Comparison of ENCODE assay signal across 1 cellular context in the genomic region with DNA sequence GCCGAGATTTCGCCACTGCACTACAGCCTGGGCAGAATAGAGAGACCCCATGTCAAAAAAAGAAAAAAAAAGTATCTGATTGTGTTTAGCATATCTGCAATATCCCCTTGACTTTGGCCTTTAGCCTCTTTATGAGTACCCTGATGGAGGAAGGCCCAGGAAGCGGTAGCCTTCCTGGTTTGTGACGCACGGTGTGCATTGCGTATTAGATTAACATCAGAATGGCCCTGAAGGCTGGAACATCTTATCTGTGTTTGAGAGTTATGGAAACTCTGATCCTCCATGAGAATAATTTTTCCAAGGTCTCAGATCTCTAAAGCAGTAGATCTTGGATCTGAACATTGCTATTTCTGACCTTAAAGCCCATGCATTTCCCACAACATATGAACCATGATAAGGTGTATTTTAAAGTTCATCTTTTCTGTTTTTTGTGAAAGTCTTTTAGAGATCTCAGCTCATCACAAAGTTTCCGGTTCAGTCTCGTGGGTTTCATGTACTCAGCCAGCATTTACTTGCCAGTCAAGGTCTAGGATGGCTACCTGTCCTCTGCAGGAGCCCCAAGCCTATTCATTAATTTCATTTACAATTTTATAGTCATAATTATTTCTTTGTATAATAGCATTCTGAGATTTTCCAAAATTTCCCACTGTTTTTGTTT.
TF ChIP-seq lines count a peak whose summit lies in the region.

No MANE protein-coding gene starts in this region.

TF ChIP-seq in A549, 52 proteins besides CTCF, POLR2A, EP300 and RAD21 (continued from another document):
- no peak for TF ChIP-seq ESRRA (IDR thresholded peaks at IDR 0.05; ENCODE audit: borderline replicate concordance, low read length)
- TF ChIP-seq FOSB (CRISPR knock-in tag; IDR thresholded peaks at IDR 0.05), result no peak
- no peak for TF ChIP-seq KDM5A (IDR thresholded peaks at IDR 0.05)
- TF ChIP-seq, protein P1, sequence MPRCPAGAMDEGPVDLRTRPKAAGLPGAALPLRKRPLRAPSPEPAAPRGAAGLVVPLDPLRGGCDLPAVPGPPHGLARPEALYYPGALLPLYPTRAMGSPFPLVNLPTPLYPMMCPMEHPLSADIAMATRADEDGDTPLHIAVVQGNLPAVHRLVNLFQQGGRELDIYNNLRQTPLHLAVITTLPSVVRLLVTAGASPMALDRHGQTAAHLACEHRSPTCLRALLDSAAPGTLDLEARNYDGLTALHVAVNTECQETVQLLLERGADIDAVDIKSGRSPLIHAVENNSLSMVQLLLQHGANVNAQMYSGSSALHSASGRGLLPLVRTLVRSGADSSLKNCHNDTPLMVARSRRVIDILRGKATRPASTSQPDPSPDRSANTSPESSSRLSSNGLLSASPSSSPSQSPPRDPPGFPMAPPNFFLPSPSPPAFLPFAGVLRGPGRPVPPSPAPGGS (IDR thresholded peaks at IDR 0.05), result no peak
- TF ChIP-seq ZSCAN20 (CRISPR knock-in tag; IDR thresholded peaks at IDR 0.05), result no peak
- TF ChIP-seq HOXA7 (CRISPR knock-in tag; IDR thresholded peaks at IDR 0.05), result no peak
- TF ChIP-seq ZC3H11A (IDR thresholded peaks at IDR 0.05), result no peak
